In the genomic region with DNA sequence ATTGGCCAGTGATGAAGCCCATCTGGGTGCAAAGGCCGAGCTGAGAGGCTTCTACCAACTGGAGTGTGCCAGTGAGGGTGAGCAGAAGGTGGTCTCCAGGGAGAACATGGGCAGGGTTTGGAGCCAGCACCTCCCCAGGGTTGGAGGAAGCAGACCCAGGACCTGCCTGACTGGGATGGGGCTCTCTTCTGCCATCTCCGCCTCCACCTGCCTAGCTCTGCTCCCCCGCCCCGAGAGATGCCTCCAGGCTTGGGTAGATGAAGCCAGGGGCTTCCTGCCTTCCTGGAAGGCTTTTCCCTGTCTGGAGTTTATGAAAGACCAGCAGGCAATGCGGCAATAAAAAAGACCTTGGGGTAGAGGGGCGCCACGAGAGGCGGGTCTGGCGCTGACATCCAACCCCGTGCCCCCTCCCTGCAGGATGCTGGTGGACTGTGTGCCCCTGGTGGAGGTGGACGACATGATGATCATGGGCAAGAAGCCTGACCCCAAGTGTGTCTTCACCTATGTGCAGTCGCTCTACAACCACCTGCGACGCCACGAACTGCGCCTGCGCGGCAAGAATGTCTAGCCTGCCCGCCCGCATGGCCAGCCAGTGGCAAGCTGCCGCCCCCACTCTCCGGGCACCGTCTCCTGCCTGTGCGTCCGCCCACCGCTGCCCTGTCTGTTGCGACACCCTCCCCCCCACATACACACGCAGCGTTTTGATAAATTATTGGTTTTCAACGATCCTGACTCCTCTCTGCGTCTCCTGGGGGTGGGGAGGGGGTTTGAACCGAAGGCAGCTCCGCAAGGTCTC, we compare ENCODE assay signal across 2 cellular contexts.
A peak's percentile ranks its signal among the peaks of the same experiment; 100 is the strongest.
TF ChIP-seq lines count a peak whose summit lies in the region.

No MANE protein-coding gene starts in this region.

TF ChIP-seq in SK-N-SH, 30 proteins besides CTCF, POLR2A, EP300 and RAD21:
- TF ChIP-seq MEF2A (IDR thresholded peaks at IDR 0.05; ENCODE audit: borderline replicate concordance, low read depth) (no peak), FOSL2 (IDR thresholded peaks at IDR 0.05; ENCODE audit: borderline replicate concordance, low read depth) (no peak), GABPA (IDR thresholded peaks at IDR 0.05; ENCODE audit: low read depth) (no peak), POLR2AphosphoS5 (IDR thresholded peaks at IDR 0.05; ENCODE audit: low read depth, low read length) (0 out of 2 replicates have a peak, but pooled peaks have one; percentile 0), TCF12 (IDR thresholded peaks at IDR 0.05) (no peak), RCOR1 (IDR thresholded peaks at IDR 0.05; ENCODE audit: low read length) (no peak), SIN3A (IDR thresholded peaks at IDR 0.05; ENCODE audit: borderline replicate concordance, low read depth, low read length) (no peak)
- TF ChIP-seq, protein P1, sequence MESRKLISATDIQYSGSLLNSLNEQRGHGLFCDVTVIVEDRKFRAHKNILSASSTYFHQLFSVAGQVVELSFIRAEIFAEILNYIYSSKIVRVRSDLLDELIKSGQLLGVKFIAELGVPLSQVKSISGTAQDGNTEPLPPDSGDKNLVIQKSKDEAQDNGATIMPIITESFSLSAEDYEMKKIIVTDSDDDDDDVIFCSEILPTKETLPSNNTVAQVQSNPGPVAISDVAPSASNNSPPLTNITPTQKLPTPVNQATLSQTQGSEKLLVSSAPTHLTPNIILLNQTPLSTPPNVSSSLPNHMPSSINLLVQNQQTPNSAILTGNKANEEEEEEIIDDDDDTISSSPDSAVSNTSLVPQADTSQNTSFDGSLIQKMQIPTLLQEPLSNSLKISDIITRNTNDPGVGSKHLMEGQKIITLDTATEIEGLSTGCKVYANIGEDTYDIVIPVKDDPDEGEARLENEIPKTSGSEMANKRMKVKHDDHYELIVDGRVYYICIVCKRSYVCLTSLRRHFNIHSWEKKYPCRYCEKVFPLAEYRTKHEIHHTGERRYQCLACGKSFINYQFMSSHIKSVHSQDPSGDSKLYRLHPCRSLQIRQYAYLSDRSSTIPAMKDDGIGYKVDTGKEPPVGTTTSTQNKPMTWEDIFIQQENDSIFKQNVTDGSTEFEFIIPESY (IDR thresholded peaks at IDR 0.05; ENCODE audit: borderline replicate concordance, low read depth) = no peak
- TF ChIP-seq, protein P2, sequence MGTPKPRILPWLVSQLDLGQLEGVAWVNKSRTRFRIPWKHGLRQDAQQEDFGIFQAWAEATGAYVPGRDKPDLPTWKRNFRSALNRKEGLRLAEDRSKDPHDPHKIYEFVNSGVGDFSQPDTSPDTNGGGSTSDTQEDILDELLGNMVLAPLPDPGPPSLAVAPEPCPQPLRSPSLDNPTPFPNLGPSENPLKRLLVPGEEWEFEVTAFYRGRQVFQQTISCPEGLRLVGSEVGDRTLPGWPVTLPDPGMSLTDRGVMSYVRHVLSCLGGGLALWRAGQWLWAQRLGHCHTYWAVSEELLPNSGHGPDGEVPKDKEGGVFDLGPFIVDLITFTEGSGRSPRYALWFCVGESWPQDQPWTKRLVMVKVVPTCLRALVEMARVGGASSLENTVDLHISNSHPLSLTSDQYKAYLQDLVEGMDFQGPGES (IDR thresholded peaks at IDR 0.05; ENCODE audit: low read depth, low read length) = no peak

TF ChIP-seq in SK-N-SH treated with all-trans-retinoic acid at 6 μM for 48 hours, 23 proteins besides CTCF, POLR2A, EP300 and RAD21:
- TF ChIP-seq ZC3H10 (CRISPR knock-in tag; IDR thresholded peaks at IDR 0.05) (no peak), PPARA (CRISPR knock-in tag; IDR thresholded peaks at IDR 0.05; ENCODE audit: borderline replicate concordance) (no peak), TCF4 (CRISPR knock-in tag; IDR thresholded peaks at IDR 0.05; ENCODE audit: borderline replicate concordance) (no peak), RARB (CRISPR knock-in tag; IDR thresholded peaks at IDR 0.05) (no peak), ISL1 (CRISPR knock-in tag; IDR thresholded peaks at IDR 0.05) (no peak), ZNF8 (CRISPR knock-in tag; IDR thresholded peaks at IDR 0.05) (no peak), SNAI2 (CRISPR knock-in tag; IDR thresholded peaks at IDR 0.05) (no peak), BACH2 (CRISPR knock-in tag; IDR thresholded peaks at IDR 0.05; ENCODE audit: borderline replicate concordance) (no peak)
- TF ChIP-seq, protein P3, sequence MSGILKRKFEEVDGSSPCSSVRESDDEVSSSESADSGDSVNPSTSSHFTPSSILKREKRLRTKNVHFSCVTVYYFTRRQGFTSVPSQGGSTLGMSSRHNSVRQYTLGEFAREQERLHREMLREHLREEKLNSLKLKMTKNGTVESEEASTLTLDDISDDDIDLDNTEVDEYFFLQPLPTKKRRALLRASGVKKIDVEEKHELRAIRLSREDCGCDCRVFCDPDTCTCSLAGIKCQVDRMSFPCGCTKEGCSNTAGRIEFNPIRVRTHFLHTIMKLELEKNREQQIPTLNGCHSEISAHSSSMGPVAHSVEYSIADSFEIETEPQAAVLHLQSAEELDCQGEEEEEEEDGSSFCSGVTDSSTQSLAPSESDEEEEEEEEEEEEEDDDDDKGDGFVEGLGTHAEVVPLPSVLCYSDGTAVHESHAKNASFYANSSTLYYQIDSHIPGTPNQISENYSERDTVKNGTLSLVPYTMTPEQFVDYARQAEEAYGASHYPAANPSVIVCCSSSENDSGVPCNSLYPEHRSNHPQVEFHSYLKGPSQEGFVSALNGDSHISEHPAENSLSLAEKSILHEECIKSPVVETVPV (CRISPR knock-in tag; IDR thresholded peaks at IDR 0.05) = no peak
- TF ChIP-seq, protein P4, sequence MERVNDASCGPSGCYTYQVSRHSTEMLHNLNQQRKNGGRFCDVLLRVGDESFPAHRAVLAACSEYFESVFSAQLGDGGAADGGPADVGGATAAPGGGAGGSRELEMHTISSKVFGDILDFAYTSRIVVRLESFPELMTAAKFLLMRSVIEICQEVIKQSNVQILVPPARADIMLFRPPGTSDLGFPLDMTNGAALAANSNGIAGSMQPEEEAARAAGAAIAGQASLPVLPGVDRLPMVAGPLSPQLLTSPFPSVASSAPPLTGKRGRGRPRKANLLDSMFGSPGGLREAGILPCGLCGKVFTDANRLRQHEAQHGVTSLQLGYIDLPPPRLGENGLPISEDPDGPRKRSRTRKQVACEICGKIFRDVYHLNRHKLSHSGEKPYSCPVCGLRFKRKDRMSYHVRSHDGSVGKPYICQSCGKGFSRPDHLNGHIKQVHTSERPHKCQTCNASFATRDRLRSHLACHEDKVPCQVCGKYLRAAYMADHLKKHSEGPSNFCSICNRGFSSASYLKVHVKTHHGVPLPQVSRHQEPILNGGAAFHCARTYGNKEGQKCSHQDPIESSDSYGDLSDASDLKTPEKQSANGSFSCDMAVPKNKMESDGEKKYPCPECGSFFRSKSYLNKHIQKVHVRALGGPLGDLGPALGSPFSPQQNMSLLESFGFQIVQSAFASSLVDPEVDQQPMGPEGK (CRISPR knock-in tag; IDR thresholded peaks at IDR 0.05; ENCODE audit: borderline replicate concordance) = no peak
